35 cellular contexts compared by ENCODE assay signal in genomic region chr14:37778135-37778943, GRCh38.
"Had no signal": no experiment of that assay in that cellular context is flagged by ENCODE, and none has a peak within 500 bp of the region (broad histone marks: within the 10 kb centered on the region; RNA-seq: fewer than 3 reads in every experiment).

No MANE protein-coding gene starts in this region.

- H3K9ac ChIP-seq: KMS-11 had no signal

- ATAC-seq: activated CD4-positive, alpha-beta T cell treated with anti-CD3 and anti-CD28 coated beads for 36 hours; activated T-helper 17 cell treated with anti-CD3 and anti-CD28 coated beads, Interleukin-2, amount 50 U/mL, for 72 hours; Panc1; Right ventricle myocardium inferior; T-cell had no signal

- H3K36me3 Mint-ChIP-seq: activated naive CD8-positive, alpha-beta T cell; brain; T-cell had no signal

- H3K4me1 Mint-ChIP-seq: activated CD4-positive, alpha-beta memory T cell treated with anti-CD3 and anti-CD28 coated beads, Interleukin-2, amount 10 ng/mL, durations not matched to agents 7 days and 5 days; activated CD4-positive, alpha-beta T cell treated with anti-CD3 and anti-CD28 coated beads for 36 hours; activated T-helper 17 cell treated with anti-CD3 and anti-CD28 coated beads, Interleukin-2, amount 50 U/mL, for 72 hours; brain; T-cell had no signal

- H3K27ac ChIP-seq: cardiac muscle cell, KMS-11, SK-N-MC, VCaP had no signal

- H3K27ac Mint-ChIP-seq: activated CD4-positive, alpha-beta memory T cell treated with anti-CD3 and anti-CD28 coated beads, Interleukin-2, amount 10 ng/mL, durations not matched to agents 7 days and 5 days; activated CD4-positive, alpha-beta T cell treated with anti-CD3 and anti-CD28 coated beads for 36 hours; activated naive CD4-positive, alpha-beta T cell treated with anti-CD3 and anti-CD28 coated beads for 36 hours; activated naive CD8-positive, alpha-beta T cell; activated T-helper 17 cell treated with anti-CD3 and anti-CD28 coated beads, Interleukin-2, amount 50 U/mL, for 72 hours; brain; T-cell had no signal

- H3K9me3 ChIP-seq: MG63 had no signal

- H3K27me3 ChIP-seq: cardiac muscle cell, MG63 had no signal

- H3K4me2 ChIP-seq: KMS-11 had no signal

- FAIRE-seq: astrocyte had no signal

- H3K4me3 Mint-ChIP-seq: activated CD4-positive, alpha-beta memory T cell treated with anti-CD3 and anti-CD28 coated beads, Interleukin-2, amount 10 ng/mL, durations not matched to agents 7 days and 5 days; activated CD4-positive, alpha-beta T cell treated with anti-CD3 and anti-CD28 coated beads for 36 hours; activated naive CD4-positive, alpha-beta T cell treated with anti-CD3 and anti-CD28 coated beads for 36 hours; activated naive CD8-positive, alpha-beta T cell; activated T-helper 17 cell treated with anti-CD3 and anti-CD28 coated beads, Interleukin-2, amount 50 U/mL, for 72 hours; brain; T-cell had no signal

- DNase-seq: activated CD4-positive, alpha-beta memory T cell treated with anti-CD3 and anti-CD28 coated beads, Interleukin-2, amount 10 ng/mL, durations not matched to agents 7 days and 5 days; activated CD4-positive, alpha-beta T cell treated with anti-CD3 and anti-CD28 coated beads for 36 hours; activated CD4-positive, alpha-beta T cell treated with anti-CD3 and anti-CD28 coated beads, Interleukin-2, amount 50 U/mL, for 1 hour; activated CD4-positive, CD25-positive, alpha-beta regulatory T cell; activated gamma-delta T cell; activated naive CD4-positive, alpha-beta T cell treated with anti-CD3 and anti-CD28 coated beads for 36 hours; activated T-cell treated with anti-CD3 and anti-CD28 coated beads for 4 hours; activated T-cell treated with anti-CD3 and anti-CD28 coated beads, Interleukin-2, amount 50 U/mL, for 48 hours; amygdala; MG63; MV-4-11; NCI-H1092 treated with DMSO at 0.1 percent for 48 hours; NCI-H1417 treated with DMSO at 0.1 percent for 48 hours; NCI-H1694; NCI-H2029; NCI-H2107; NCI-H2171 treated with DMSO at 0.1 percent for 48 hours; NCI-H345; NCI-H510A; NCI-H526 treated with DMSO at 0.1 percent for 48 hours; NCI-H82; OCI-M1; RPMI8226; T-cell; T-helper 2 cell had no signal

- H3K4me3 ChIP-seq: cardiac muscle cell, MG63, SK-N-MC had no signal

- H3K36me3 ChIP-seq: cardiac muscle cell, MG63 had no signal

- H3K27me3 Mint-ChIP-seq: activated CD4-positive, alpha-beta memory T cell treated with anti-CD3 and anti-CD28 coated beads, Interleukin-2, amount 10 ng/mL, durations not matched to agents 7 days and 5 days; activated CD4-positive, alpha-beta T cell treated with anti-CD3 and anti-CD28 coated beads for 36 hours; activated naive CD8-positive, alpha-beta T cell; T-cell had no signal
